10 cellular contexts compared by ENCODE assay signal in the genomic region with DNA sequence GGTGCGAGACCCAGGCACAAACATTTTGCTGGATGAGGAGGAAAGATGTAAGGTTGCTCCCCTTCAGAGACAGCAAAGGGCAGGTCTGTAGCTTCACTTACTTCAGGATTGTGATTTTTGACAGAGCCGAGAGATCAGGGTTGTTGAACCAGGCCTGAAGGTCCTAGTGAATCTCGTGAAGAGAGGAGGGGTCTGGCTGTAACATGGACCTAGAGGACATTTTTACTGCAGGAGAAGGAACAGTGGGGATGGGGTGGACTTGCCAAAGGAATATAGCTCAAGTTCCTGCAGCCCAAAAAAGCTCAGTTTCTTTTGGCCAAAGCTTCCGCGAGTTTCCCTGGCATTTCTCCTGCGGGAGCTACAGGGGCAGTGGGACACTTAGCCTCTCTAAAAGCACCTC. TPM values are rescaled to one million over a fixed set of nuclear protein-coding genes. Genes with fewer than 3 reads are reported as not detected.
DNase-seq lines count a peak whose midpoint lies in the region; ATAC-seq and TF ChIP-seq lines count a peak whose summit lies in the region.
"Had no signal": no experiment of that assay in that cellular context is flagged by ENCODE, and none has a peak within 500 bp of the region (broad histone marks: within the 10 kb centered on the region; RNA-seq: fewer than 3 reads in every experiment).

No MANE protein-coding gene starts in this region.

- dilution Hi-C loops in IMR-90 (cut with HindIII; ENCODE audit: low sequenced_read_pairs, unreplicated experiment), result no loop called here

- no peak overlapping the region for H3K4me3 Mint-ChIP-seq in naive thymus-derived CD8-positive, alpha-beta T cell
- peak overlapping the region in 1 of 2 donors; percentile 7 for H3K4me3 Mint-ChIP-seq in activated T-cell treated with anti-CD3 and anti-CD28 coated beads, Interleukin-2, amount 50 U/mL, for 72 hours

- peaks cover 18% of the 10 kb centered on the region for H3K9me1 ChIP-seq in IMR-90 (ENCODE audit: insufficient read depth, low read length)

- peak overlapping the region; percentile 65 to 71; a peak in 2 of 4 replicates for H4K8ac ChIP-seq in IMR-90 (ENCODE audit: low read depth in 2 of 2, low read length in 2 of 2)
- no peak overlapping the region for H4K8ac ChIP-seq in mesenchymal stem cell (ENCODE audit: low read length)

- H2BK12ac ChIP-seq in mesenchymal stem cell (ENCODE audit: low read length in 2 of 2), result peak overlapping the region in 1 of 2 experiments; percentile 21

- H2AFZ ChIP-seq in IMR-90 (replicated peaks; ENCODE audit: low read length, poor library complexity) (peak overlapping the region; percentile 85), mesenchymal stem cell (ENCODE audit: low read depth, low read length) (no peak overlapping the region)

- no peak for ATAC-seq in IMR-90 (ENCODE audit: low read depth)
- ATAC-seq in naive thymus-derived CD8-positive, alpha-beta T cell, result no peak
- ATAC-seq in activated T-cell treated with anti-CD3 and anti-CD28 coated beads, Interleukin-2, amount 50 U/mL, for 72 hours (replicated peaks in 1 of 2), result no peak
- ATAC-seq in GM19395 (IDR thresholded peaks at IDR 0.05; ENCODE audit: unreplicated experiment), result no peak

- DNase-seq in IMR-90, result no peak
- DNase-seq in dorsolateral prefrontal cortex, result no peak
- no peak for DNase-seq in mesenchymal stem cell
- no peak for DNase-seq in suprapubic skin (ENCODE audit: low spot score in 2 of 2)
- no peak for DNase-seq in activated CD4-positive, alpha-beta T cell treated with anti-CD3 and anti-CD28 coated beads for 1 hour
- no peak for DNase-seq in naive thymus-derived CD8-positive, alpha-beta T cell
- DNase-seq in activated T-cell treated with anti-CD3 and anti-CD28 coated beads, Interleukin-2, amount 50 U/mL, for 72 hours, result no peak
- DNase-seq: NCI-H1048, NCI-H446 treated with DMSO at 0.1 percent for 48 hours had no signal

- H3K23ac ChIP-seq in IMR-90 (ENCODE audit: low read depth, low read length) (peak overlapping the region; percentile 41), mesenchymal stem cell (ENCODE audit: low read length in 2 of 2) (no peak overlapping the region)

- H4K5ac ChIP-seq in IMR-90 (ENCODE audit: low read depth, low read length), result peak overlapping the region; percentile 61

- peak overlapping the region; percentile 73 for H4K91ac ChIP-seq in IMR-90 (ENCODE audit: insufficient read depth, low read depth, low read length)
- no peak overlapping the region for H4K91ac ChIP-seq in mesenchymal stem cell (ENCODE audit: low read length)

- peak overlapping the region; percentile 59; the same call in 1 of the 2 replicates for H2BK20ac ChIP-seq in IMR-90 (ENCODE audit: low read depth, low read length)

- H2BK15ac ChIP-seq in IMR-90 (ENCODE audit: low read depth, low read length) (peak overlapping the region; percentile 1; the same call in 2 of the 3 replicates), mesenchymal stem cell (ENCODE audit: low read depth, poor library complexity, severe bottlenecking) (no peak overlapping the region)

- H3K27ac ChIP-seq in IMR-90 (ENCODE audit: insufficient read depth, low read length) (no peak overlapping the region), dorsolateral prefrontal cortex (peak overlapping the region in 21 of 59 donors; percentile 10 to 91 (median 71)), mesenchymal stem cell (ENCODE audit: low read length, poor library complexity, severe bottlenecking) (no peak overlapping the region), suprapubic skin (peak overlapping the region; percentile 99)

- H2AK9ac ChIP-seq in IMR-90 (replicated peaks; ENCODE audit: low read depth, low read length, poor library complexity), result peak overlapping the region; percentile 0

- H3K4me3 ChIP-seq in IMR-90 (ENCODE audit: insufficient read depth, low read depth, low read length), result no peak overlapping the region
- H3K4me3 ChIP-seq in dorsolateral prefrontal cortex, result peak overlapping the region in 43 of 59 donors; percentile 29 to 80 (median 68)
- peak overlapping the region in 1 of 2 experiments; percentile 88 for H3K4me3 ChIP-seq in mesenchymal stem cell (ENCODE audit: insufficient read depth in 1 of 2, low read depth in 1 of 2, low read length in 2 of 2)
- peak overlapping the region; percentile 91 for H3K4me3 ChIP-seq in suprapubic skin

- H3K18ac ChIP-seq in IMR-90 (ENCODE audit: low read depth, low read length), result no peak overlapping the region
- H3K18ac ChIP-seq in mesenchymal stem cell (ENCODE audit: low read depth in 1 of 2, low read length in 2 of 2), result no peak overlapping the region

- H3K9me3 Mint-ChIP-seq in naive thymus-derived CD8-positive, alpha-beta T cell, result peaks cover 0 to 12% (median 0%) of the 10 kb centered on the region in 9 donors
- H3K9me3 Mint-ChIP-seq in activated T-cell treated with anti-CD3 and anti-CD28 coated beads, Interleukin-2, amount 50 U/mL, for 72 hours, result no peaks in the 10 kb centered on the region

- H2BK120ac ChIP-seq in IMR-90 (ENCODE audit: low read depth, low read length) (peak overlapping the region; percentile 83), mesenchymal stem cell (ENCODE audit: low read depth, low read length) (no peak overlapping the region)

- peak overlapping the region; percentile 68; the same call in 1 of the 2 replicates for H3K4me2 ChIP-seq in IMR-90 (ENCODE audit: low read depth, low read length)
- no peak overlapping the region for H3K4me2 ChIP-seq in mesenchymal stem cell (ENCODE audit: low read length, poor library complexity, severe bottlenecking)

- peaks cover 5% of the 10 kb centered on the region for H3K36me3 ChIP-seq in IMR-90 (ENCODE audit: control insufficient read depth, insufficient read depth, low read length)
- no peaks in the 10 kb centered on the region for H3K36me3 ChIP-seq in mesenchymal stem cell (ENCODE audit: control insufficient read depth in 1 of 2, insufficient read depth in 2 of 2, low read depth in 1 of 2, low read length in 2 of 2)
- no peaks in the 10 kb centered on the region for H3K36me3 ChIP-seq in suprapubic skin

- H3K79me1 ChIP-seq in IMR-90 (ENCODE audit: low read depth in 1 of 2, low read length in 2 of 2) (peaks cover 4 to 34% of the 10 kb centered on the region in 2 experiments; a peak in 3 of 4 replicates), mesenchymal stem cell (replicated peaks; ENCODE audit: low read length, poor library complexity, severe bottlenecking) (peaks cover 3% of the 10 kb centered on the region)

- intact Hi-C loops in IMR-90 (cut with micrococcal nuclease) (loop anchor here (2.0 to 5.0 kb wide), 2 partner anchors 176 to 237 kb away; no protein-coding TSS in a partner anchor), dorsolateral prefrontal cortex (cut with DNase I) (no loop called here)

- H2AK5ac ChIP-seq in IMR-90 (ENCODE audit: low read depth, low read length), result 0 out of 2 replicates have a peak overlapping the region, but pooled peaks have one; percentile 30
- H2AK5ac ChIP-seq in mesenchymal stem cell (ENCODE audit: low read length, severe bottlenecking), result peak overlapping the region; percentile 9

- no peak for TF ChIP-seq RAD21 in IMR-90 (IDR thresholded peaks at IDR 0.05; ENCODE audit: low read length)

- H3K14ac ChIP-seq in IMR-90 (replicated peaks; ENCODE audit: low read depth, low read length) (peak overlapping the region; percentile 90), mesenchymal stem cell (ENCODE audit: low read length in 2 of 2) (no peak overlapping the region)

- CTCF ChIA-PET in IMR-90 (lab: Yijun Ruan, JAX), result interaction anchor here (2.0 to 2.8 kb wide), 2 partner anchors 177 to 237 kb away, joined by 6 to 14 read pairs; no protein-coding TSS in a partner anchor

- H3K27me3 Mint-ChIP-seq in naive thymus-derived CD8-positive, alpha-beta T cell, result peaks cover 19 to 71% (median 40%) of the 10 kb centered on the region in 5 donors
- peaks cover 36% of the 10 kb centered on the region for H3K27me3 Mint-ChIP-seq in activated T-cell treated with anti-CD3 and anti-CD28 coated beads, Interleukin-2, amount 50 U/mL, for 72 hours (ENCODE audit: low read depth)

- WGBS in IMR-90 (ENCODE audit: extremely low coverage in 2 of 2, insufficient read length in 1 of 2), 2 experiments, result 72% methylated on average over 3 of the region's 6 CpGs; no CpG with 5 or more reads in 1 of the 2 experiments
- WGBS in mesenchymal stem cell, result 95% methylated on average over 6 of the region's 6 CpGs
- 43% methylated on average over 6 of the region's 6 CpGs for WGBS in suprapubic skin

- H3K9ac ChIP-seq in IMR-90 (ENCODE audit: low read depth, low read length) (peak overlapping the region; percentile 71; the same call in 1 of the 2 replicates), mesenchymal stem cell (ENCODE audit: low read length) (peak overlapping the region; percentile 89)

- in situ Hi-C loops in IMR-90 (cut with MboI; ENCODE audit: low sequenced_read_pairs), result loop anchor here (10.0 kb wide), 1 partner anchor 233 kb away; no protein-coding TSS in a partner anchor

- peak overlapping the region; percentile 63; the same call in 1 of the 2 replicates for H3K56ac ChIP-seq in IMR-90 (ENCODE audit: extremely low read depth, insufficient read depth, low read length)

- no peak overlapping the region for H2BK5ac ChIP-seq in IMR-90 (ENCODE audit: low read depth, low read length, poor library complexity, severe bottlenecking)
- H2BK5ac ChIP-seq in mesenchymal stem cell (ENCODE audit: low read depth, low read length, poor library complexity, severe bottlenecking), result no peak overlapping the region

- H3K4me1 Mint-ChIP-seq in naive thymus-derived CD8-positive, alpha-beta T cell, result peaks cover 0 to 1% (median 0%) of the 10 kb centered on the region in 4 donors
- no peaks in the 10 kb centered on the region for H3K4me1 Mint-ChIP-seq in activated T-cell treated with anti-CD3 and anti-CD28 coated beads, Interleukin-2, amount 50 U/mL, for 72 hours (ENCODE audit: low read depth)

- H3K9me3 ChIP-seq in IMR-90 (ENCODE audit: control insufficient read depth, insufficient read depth, low read length) (0 out of 2 replicates have a peak, but pooled peaks cover 2% of the 10 kb centered on the region), mesenchymal stem cell (ENCODE audit: control insufficient read depth, low read length) (no peaks in the 10 kb centered on the region), suprapubic skin (no peaks in the 10 kb centered on the region)

- H3K4me1 ChIP-seq in IMR-90 (ENCODE audit: control insufficient read depth, insufficient read depth, low read length) (peaks cover 13% of the 10 kb centered on the region), mesenchymal stem cell (ENCODE audit: control insufficient read depth, insufficient read depth, low read depth, low read length) (peaks cover 18% of the 10 kb centered on the region), suprapubic skin (peaks cover 25% of the 10 kb centered on the region)

- no peak for TF ChIP-seq CTCF in IMR-90 (conservative IDR thresholded peaks at IDR 0.05; ENCODE audit: low read depth, low read length)
- no peak for TF ChIP-seq CTCF in dorsolateral prefrontal cortex (IDR thresholded peaks at IDR 0.05 in 54 of 56, conservative IDR thresholded peaks at IDR 0.05 in 2 of 56; ENCODE audit: low read depth in 1 of 56, partially characterized antibody in 56 of 56)
- no peak for TF ChIP-seq CTCF in suprapubic skin (IDR thresholded peaks at IDR 0.05)

- H3K36me3 Mint-ChIP-seq in naive thymus-derived CD8-positive, alpha-beta T cell, result peaks cover 0 to 7% (median 0%) of the 10 kb centered on the region in 3 donors
- peaks cover 0 to 2% of the 10 kb centered on the region in 2 donors for H3K36me3 Mint-ChIP-seq in activated T-cell treated with anti-CD3 and anti-CD28 coated beads, Interleukin-2, amount 50 U/mL, for 72 hours (ENCODE audit: insufficient read depth in 2 of 2)

- no TSS peak for BruUV-seq in IMR-90 (replicated peaks; lab: Mats Ljungman, UMichigan)

- POLR2A ChIA-PET in IMR-90 (lab: Charles Lee; ENCODE audit: unreplicated experiment), result no interaction called here
- POLR2A ChIA-PET in naive thymus-derived CD8-positive, alpha-beta T cell (lab: Charles Lee), result no interaction called here

- H3K27me3 ChIP-seq in IMR-90 (ENCODE audit: control insufficient read depth, insufficient read depth, low read length) (no peaks in the 10 kb centered on the region), dorsolateral prefrontal cortex (peaks cover 0 to 52% (median 26%) of the 10 kb centered on the region in 45 donors), mesenchymal stem cell (ENCODE audit: control insufficient read depth in 1 of 2, insufficient read depth in 1 of 2, low read length in 2 of 2) (no peaks in the 10 kb centered on the region), suprapubic skin (no peaks in the 10 kb centered on the region)

- peak overlapping the region; percentile 73 for H3K4ac ChIP-seq in IMR-90 (ENCODE audit: low read depth, low read length)
- H3K4ac ChIP-seq in mesenchymal stem cell (ENCODE audit: low read depth in 1 of 2, low read length in 2 of 2), result no peak overlapping the region

- peaks cover 29% of the 10 kb centered on the region for H4K20me1 ChIP-seq in IMR-90 (ENCODE audit: insufficient read depth, low read length)

- TF ChIP-seq EP300 in suprapubic skin (IDR thresholded peaks at IDR 0.05), result no peak

- no peak overlapping the region for H3K27ac Mint-ChIP-seq in naive thymus-derived CD8-positive, alpha-beta T cell
- H3K27ac Mint-ChIP-seq in activated T-cell treated with anti-CD3 and anti-CD28 coated beads, Interleukin-2, amount 50 U/mL, for 72 hours, result no peak overlapping the region

- TF ChIP-seq POLR2A in IMR-90 (IDR thresholded peaks at IDR 0.05; ENCODE audit: low read depth, low read length) (no peak), suprapubic skin (IDR thresholded peaks at IDR 0.05) (no peak)

RNA-seq across cellular contexts. Expression of gene EGFR, which starts 1.0 kb away (rescaled TPM):
- 60.4 and 63.9 TPM in 2 replicates for total RNA-seq in IMR-90 (2012; rRNA removed)
- 36.9 and 37.8 TPM in 2 replicates for polyA plus RNA-seq in IMR-90 (2012; rRNA removed)
- polyA plus RNA-seq in IMR-90 (2012; cell fraction: cytosol; rRNA removed), result 24.8 and 27.5 TPM in 2 replicates
- 66.1 and 93.0 TPM in 2 replicates for polyA plus RNA-seq in IMR-90 (2012; cell fraction: nucleus; rRNA removed; ENCODE audit: low replicate concordance)
- total RNA-seq in dorsolateral prefrontal cortex, result 100 to 1,000 TPM in 1 of 120 experiments, 10 to 100 TPM in 119; 13.7 to 161 (median 36.0) TPM
- 15.8 TPM for polyA plus RNA-seq in mesenchymal stem cell (2013, experiment 1 of 2)
- polyA plus RNA-seq in mesenchymal stem cell (2013, experiment 2 of 2), result 15.1 TPM
- 100 to 1,000 TPM; 231 to 341 (median 271) TPM for total RNA-seq in suprapubic skin
- total RNA-seq in naive thymus-derived CD8-positive, alpha-beta T cell, result not detected
- polyA plus RNA-seq in naive thymus-derived CD8-positive, alpha-beta T cell, result not detected
- total RNA-seq in activated T-cell treated with anti-CD3 and anti-CD28 coated beads, Interleukin-2, amount 50 U/mL, for 72 hours, result under 1 TPM in 1 of 2 donors, not detected in 1; 0.09 TPM

Comparison
In these comparisons a context has a peak if more than half of its experiments do, and no peak if none do; other contexts are left out.
1. RNA of gene EGFR, which starts 1.0 kb away (total RNA-seq): 231 to 341 TPM in suprapubic skin, 60.4 to 63.9 TPM in IMR-90 and 13.7 to 161 TPM in dorsolateral prefrontal cortex; 0.09 TPM in activated T-cell treated with anti-CD3 and anti-CD28 coated beads, Interleukin-2, amount 50 U/mL, for 72 hours and not detected in naive thymus-derived CD8-positive, alpha-beta T cell; every median in the first group is over 10 times any median in the second.